ENCODE assay signal across 8 cellular contexts in the genomic region with DNA sequence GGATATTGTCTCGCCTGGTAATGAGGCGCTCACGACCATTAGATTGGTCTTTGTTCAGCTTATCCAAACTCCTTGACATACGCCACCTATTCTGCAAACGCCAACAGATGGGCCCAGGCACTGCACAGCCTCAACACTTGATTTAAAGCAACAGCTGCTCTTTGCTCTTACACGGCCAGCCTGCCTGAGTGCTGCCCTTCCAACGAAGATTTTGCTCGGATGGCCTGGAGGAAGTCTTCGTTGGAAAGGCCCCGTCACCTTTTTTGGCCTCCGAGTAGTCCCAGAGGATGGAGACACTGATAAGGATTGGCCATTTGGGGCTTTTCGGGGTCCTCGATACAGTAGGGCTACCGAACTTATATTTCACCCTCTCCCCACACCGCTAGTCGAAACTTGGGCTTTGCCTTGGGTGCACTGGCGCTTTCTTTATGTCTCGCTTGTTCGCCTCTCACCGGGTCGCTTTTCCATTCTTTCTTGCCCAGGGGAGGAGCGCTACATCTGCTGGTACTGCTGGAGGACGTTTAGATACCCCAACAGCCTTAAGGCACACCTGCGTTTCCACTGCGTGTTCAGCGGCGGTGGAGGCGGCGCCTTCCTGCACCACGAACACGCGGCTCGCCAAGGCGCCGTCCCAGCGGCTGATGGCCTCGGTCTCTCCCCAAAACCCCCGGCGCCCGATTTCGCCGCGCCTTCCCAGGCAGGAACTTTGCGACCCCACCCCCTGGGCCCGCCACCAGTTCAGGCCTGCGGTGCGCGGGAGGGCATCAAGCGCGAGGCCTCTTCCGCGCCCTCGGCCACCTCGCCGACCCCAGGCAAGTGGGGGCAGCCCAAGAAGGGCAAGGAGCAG. TPM values are rescaled to one million over a fixed set of nuclear protein-coding genes. Genes with fewer than 3 reads are reported as not detected.
DNase-seq lines count a peak whose midpoint lies in the region; ATAC-seq and TF ChIP-seq lines count a peak whose summit lies in the region.
"Had no signal": no experiment of that assay in that cellular context is flagged by ENCODE, and none has a peak within 500 bp of the region (broad histone marks: within the 10 kb centered on the region; RNA-seq: fewer than 3 reads in every experiment).

No MANE protein-coding gene starts in this region.

- H3K27me3 ChIP-seq in skeletal muscle satellite cell (ENCODE audit: control insufficient read depth, insufficient read depth, low read length) = peaks cover 96% of the 10 kb centered on the region

- no peak overlapping the region for H3K9ac ChIP-seq in skeletal muscle satellite cell (ENCODE audit: low read depth, low read length)

- peaks cover 6% of the 10 kb centered on the region for H3K36me3 Mint-ChIP-seq in effector memory CD8-positive, alpha-beta T cell (ENCODE audit: insufficient read depth)
- no peaks in the 10 kb centered on the region for H3K36me3 Mint-ChIP-seq in nephron progenitor cell (ENCODE audit: low read depth)

- no peak for DNase-seq in effector memory CD8-positive, alpha-beta T cell
- DNase-seq in NCI-H2029 treated with DMSO at 0.1 percent for 48 hours (lab: John Stamatoyannopoulos, UW) (no peak), Ammon's horn (ENCODE audit: low spot score) (no peak), nephron progenitor cell (no peak)

- peaks cover 15% of the 10 kb centered on the region for H3K4me1 ChIP-seq in skeletal muscle satellite cell (ENCODE audit: control insufficient read depth, insufficient read depth, low read length)

- peak overlapping the region; percentile 64 for H3K4me3 ChIP-seq in skeletal muscle satellite cell (ENCODE audit: low read length)

- H3K27ac Mint-ChIP-seq in effector memory CD8-positive, alpha-beta T cell = no peak overlapping the region
- no peak overlapping the region for H3K27ac Mint-ChIP-seq in nephron progenitor cell

- H3K9me3 ChIP-seq in skeletal muscle satellite cell (replicated peaks; ENCODE audit: low read length) = no peaks in the 10 kb centered on the region

- H3K27me3 Mint-ChIP-seq in effector memory CD8-positive, alpha-beta T cell = peaks cover 68 to 74% of the 10 kb centered on the region in 2 donors
- peaks cover 97% of the 10 kb centered on the region for H3K27me3 Mint-ChIP-seq in nephron progenitor cell (ENCODE audit: low read depth, poor library complexity)

- no peaks in the 10 kb centered on the region for H3K9me3 Mint-ChIP-seq in effector memory CD8-positive, alpha-beta T cell
- H3K9me3 Mint-ChIP-seq in nephron progenitor cell = peaks cover 8% of the 10 kb centered on the region

- H3K4me1 Mint-ChIP-seq in effector memory CD8-positive, alpha-beta T cell (ENCODE audit: low read depth in 2 of 2) = peaks cover 9 to 19% of the 10 kb centered on the region in 2 donors
- H3K4me1 Mint-ChIP-seq in nephron progenitor cell = peaks cover 10% of the 10 kb centered on the region

- no peaks in the 10 kb centered on the region for H3K36me3 ChIP-seq in skeletal muscle satellite cell (ENCODE audit: insufficient read depth, low read length)

- peak overlapping the region; percentile 75 for H3K4me2 ChIP-seq in skeletal muscle satellite cell (ENCODE audit: low read length)

- ATAC-seq in GM19372 (IDR thresholded peaks at IDR 0.05; ENCODE audit: low read depth, unreplicated experiment) (peak; percentile 15), HG03442 (IDR thresholded peaks at IDR 0.05; ENCODE audit: unreplicated experiment) (peak; percentile 5)
- ATAC-seq in effector memory CD8-positive, alpha-beta T cell (replicated peaks) = no peak

- TF ChIP-seq CTCF in nephron progenitor cell (IDR thresholded peaks at IDR 0.05) = no peak

- H3K4me3 Mint-ChIP-seq in effector memory CD8-positive, alpha-beta T cell = peak overlapping the region; percentile 73 to 78
- no peak overlapping the region for H3K4me3 Mint-ChIP-seq in nephron progenitor cell

RNA-seq across cellular contexts. Expression of gene PRDM13, which starts 6.1 kb away (rescaled TPM):
- not detected in 2 replicates for total RNA-seq in skeletal muscle satellite cell (2012; rRNA removed)
- total RNA-seq: RPMI7951 had no signal

RNA-seq across cellular contexts. Expression of gene CCNC, which starts 44.3 kb away (rescaled TPM):
- 71.2 and 95.3 TPM in 2 replicates for total RNA-seq in skeletal muscle satellite cell (2012; rRNA removed)
